Comparison of ENCODE assay signal across 3 cellular contexts in the genomic region with DNA sequence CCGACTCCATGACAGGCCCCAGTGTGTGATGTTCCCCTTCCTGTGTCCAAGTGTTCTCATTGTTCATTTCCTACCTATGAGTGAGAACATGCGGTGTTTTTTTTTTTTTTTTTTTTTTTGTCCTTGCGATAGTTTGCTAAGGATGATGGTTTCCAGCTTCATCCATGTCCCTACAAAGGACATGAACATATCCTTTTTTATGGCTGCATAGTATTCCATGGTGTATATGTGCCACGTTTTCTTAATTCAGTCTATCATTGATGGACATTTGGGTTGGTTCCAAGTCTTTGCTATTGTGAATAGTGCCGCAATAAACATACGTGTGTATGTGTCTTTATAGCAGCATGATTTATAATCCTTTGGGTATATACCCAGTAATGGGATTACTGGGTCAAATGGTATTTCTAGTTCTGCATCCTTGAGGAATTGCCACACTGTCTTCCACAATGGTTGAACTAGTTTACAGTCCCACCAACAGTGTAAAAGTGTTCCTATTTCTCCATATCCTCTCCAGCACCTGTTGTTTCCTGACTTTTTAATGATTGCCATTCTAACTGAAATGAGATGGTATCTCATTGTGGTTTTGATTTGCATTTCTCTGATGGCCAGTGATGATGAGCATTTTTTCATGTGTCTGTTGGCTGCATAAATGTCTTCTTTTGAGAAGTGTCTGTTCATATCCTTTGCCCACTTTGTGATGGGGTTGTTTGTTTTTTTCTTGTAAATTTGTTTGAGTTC.
A peak's percentile ranks its signal among the peaks of the same experiment; 100 is the strongest.
TF ChIP-seq lines count a peak whose summit lies in the region.

No MANE protein-coding gene starts in this region.

TF ChIP-seq in HEK293, 187 proteins besides CTCF, POLR2A, EP300 and RAD21:
- TF ChIP-seq, protein P1, sequence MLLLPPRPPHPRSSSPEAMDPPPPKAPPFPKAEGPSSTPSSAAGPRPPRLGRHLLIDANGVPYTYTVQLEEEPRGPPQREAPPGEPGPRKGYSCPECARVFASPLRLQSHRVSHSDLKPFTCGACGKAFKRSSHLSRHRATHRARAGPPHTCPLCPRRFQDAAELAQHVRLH (tag by site-specific recombination; IDR thresholded peaks at IDR 0.05), result 0 out of 2 replicates have a peak, but pooled peaks have one; percentile 37
- TF ChIP-seq ZNF146 (tag by site-specific recombination; IDR thresholded peaks at IDR 0.05) (peak; percentile 90), ZNF184 (tag by site-specific recombination; IDR thresholded peaks at IDR 0.05) (peak; percentile 95)

TF ChIP-seq in K562, 482 proteins besides CTCF, POLR2A, EP300 and RAD21:
- TF ChIP-seq, protein P2, sequence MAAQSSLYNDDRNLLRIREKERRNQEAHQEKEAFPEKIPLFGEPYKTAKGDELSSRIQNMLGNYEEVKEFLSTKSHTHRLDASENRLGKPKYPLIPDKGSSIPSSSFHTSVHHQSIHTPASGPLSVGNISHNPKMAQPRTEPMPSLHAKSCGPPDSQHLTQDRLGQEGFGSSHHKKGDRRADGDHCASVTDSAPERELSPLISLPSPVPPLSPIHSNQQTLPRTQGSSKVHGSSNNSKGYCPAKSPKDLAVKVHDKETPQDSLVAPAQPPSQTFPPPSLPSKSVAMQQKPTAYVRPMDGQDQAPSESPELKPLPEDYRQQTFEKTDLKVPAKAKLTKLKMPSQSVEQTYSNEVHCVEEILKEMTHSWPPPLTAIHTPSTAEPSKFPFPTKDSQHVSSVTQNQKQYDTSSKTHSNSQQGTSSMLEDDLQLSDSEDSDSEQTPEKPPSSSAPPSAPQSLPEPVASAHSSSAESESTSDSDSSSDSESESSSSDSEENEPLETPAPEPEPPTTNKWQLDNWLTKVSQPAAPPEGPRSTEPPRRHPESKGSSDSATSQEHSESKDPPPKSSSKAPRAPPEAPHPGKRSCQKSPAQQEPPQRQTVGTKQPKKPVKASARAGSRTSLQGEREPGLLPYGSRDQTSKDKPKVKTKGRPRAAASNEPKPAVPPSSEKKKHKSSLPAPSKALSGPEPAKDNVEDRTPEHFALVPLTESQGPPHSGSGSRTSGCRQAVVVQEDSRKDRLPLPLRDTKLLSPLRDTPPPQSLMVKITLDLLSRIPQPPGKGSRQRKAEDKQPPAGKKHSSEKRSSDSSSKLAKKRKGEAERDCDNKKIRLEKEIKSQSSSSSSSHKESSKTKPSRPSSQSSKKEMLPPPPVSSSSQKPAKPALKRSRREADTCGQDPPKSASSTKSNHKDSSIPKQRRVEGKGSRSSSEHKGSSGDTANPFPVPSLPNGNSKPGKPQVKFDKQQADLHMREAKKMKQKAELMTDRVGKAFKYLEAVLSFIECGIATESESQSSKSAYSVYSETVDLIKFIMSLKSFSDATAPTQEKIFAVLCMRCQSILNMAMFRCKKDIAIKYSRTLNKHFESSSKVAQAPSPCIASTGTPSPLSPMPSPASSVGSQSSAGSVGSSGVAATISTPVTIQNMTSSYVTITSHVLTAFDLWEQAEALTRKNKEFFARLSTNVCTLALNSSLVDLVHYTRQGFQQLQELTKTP (IDR thresholded peaks at IDR 0.05; ENCODE audit: low read depth in 1 of 2, partially characterized antibody in 2 of 2), result peak in 1 of 2 experiments; percentile 51
- peak; percentile 68 for TF ChIP-seq ZNF146 (CRISPR knock-in tag; IDR thresholded peaks at IDR 0.05; ENCODE audit: unreplicated experiment)
- TF ChIP-seq BCOR (IDR thresholded peaks at IDR 0.05), result peak; percentile 61; the same call in 1 of the 2 replicates
TF ChIP-seq in K562: peak in this region for 3; not testable (repeated sequence) for 479.

TF ChIP-seq in HepG2, 621 proteins besides CTCF, POLR2A, EP300 and RAD21:
- TF ChIP-seq ZMYM3 (CRISPR knock-in tag; IDR thresholded peaks at IDR 0.05), result 0 out of 2 replicates have a peak, but pooled peaks have one; percentile 14
- TF ChIP-seq, protein P3, sequence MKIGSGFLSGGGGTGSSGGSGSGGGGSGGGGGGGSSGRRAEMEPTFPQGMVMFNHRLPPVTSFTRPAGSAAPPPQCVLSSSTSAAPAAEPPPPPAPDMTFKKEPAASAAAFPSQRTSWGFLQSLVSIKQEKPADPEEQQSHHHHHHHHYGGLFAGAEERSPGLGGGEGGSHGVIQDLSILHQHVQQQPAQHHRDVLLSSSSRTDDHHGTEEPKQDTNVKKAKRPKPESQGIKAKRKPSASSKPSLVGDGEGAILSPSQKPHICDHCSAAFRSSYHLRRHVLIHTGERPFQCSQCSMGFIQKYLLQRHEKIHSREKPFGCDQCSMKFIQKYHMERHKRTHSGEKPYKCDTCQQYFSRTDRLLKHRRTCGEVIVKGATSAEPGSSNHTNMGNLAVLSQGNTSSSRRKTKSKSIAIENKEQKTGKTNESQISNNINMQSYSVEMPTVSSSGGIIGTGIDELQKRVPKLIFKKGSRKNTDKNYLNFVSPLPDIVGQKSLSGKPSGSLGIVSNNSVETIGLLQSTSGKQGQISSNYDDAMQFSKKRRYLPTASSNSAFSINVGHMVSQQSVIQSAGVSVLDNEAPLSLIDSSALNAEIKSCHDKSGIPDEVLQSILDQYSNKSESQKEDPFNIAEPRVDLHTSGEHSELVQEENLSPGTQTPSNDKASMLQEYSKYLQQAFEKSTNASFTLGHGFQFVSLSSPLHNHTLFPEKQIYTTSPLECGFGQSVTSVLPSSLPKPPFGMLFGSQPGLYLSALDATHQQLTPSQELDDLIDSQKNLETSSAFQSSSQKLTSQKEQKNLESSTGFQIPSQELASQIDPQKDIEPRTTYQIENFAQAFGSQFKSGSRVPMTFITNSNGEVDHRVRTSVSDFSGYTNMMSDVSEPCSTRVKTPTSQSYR (CRISPR knock-in tag; IDR thresholded peaks at IDR 0.05; ENCODE audit: borderline replicate concordance), result peak; percentile 61; the same call in 1 of the 2 replicates
